12 cellular contexts compared by ENCODE assay signal in the genomic region with DNA sequence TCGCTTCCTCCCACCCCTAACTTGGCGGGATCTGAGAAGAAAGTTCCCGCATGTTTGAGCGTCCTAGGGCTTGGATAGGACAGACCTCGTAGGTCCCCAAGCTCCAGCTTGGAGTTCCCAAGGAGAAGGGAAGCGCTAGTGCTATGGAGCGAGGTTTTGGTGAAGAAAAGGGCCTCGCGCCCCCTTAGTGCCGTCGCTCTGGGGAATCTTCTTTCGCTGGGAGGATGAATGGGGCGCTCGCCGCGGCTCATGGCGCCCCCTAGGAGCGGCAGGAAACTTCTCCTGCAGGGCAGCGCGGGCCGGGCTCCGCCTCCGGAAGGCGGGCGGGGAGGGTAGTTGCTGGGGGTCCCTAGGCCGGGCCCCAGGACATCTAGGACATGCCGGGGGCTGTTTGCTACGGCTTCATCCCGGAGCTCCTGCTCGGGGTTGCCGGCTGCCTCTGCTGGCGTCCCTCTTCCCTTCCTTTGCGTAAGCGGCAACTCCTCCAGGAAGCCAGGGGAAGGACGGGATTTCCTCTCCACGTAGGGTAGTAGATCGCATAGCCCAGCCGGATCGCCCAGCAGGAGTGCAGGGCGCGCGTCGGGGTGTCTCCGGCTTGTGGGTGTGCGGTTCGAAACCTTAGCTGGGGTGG. TPM values are rescaled to one million over a fixed set of nuclear protein-coding genes. Genes with fewer than 3 reads are reported as not detected.
DNase-seq lines count a peak whose midpoint lies in the region; ATAC-seq and TF ChIP-seq lines count a peak whose summit lies in the region.
"Had no signal": no experiment of that assay in that cellular context is flagged by ENCODE, and none has a peak within 500 bp of the region (broad histone marks: within the 10 kb centered on the region; RNA-seq: fewer than 3 reads in every experiment).

No MANE protein-coding gene starts in this region.

- intact Hi-C loops in psoas muscle (cut with DNase I), result no loop called here

- H3K9me3 ChIP-seq in NT2/D1 (ENCODE audit: insufficient read depth, low read length), result no peaks in the 10 kb centered on the region
- H3K9me3 ChIP-seq in psoas muscle, result no peaks in the 10 kb centered on the region
- no peaks in the 10 kb centered on the region for H3K9me3 ChIP-seq in SJCRH30 (replicated peaks)

- ATAC-seq in foreskin keratinocyte (no peak), psoas muscle (peak in 1 of 4 donors; percentile 51), HG02870 (IDR thresholded peaks at IDR 0.05; ENCODE audit: unreplicated experiment) (no peak), GM18909 (IDR thresholded peaks at IDR 0.05; ENCODE audit: poor library complexity, unreplicated experiment) (no peak)

- peaks cover 4% of the 10 kb centered on the region for H3K4me1 ChIP-seq in NT2/D1 (ENCODE audit: insufficient read depth, insufficient read length)
- no peaks in the 10 kb centered on the region for H3K4me1 ChIP-seq in foreskin keratinocyte
- peaks cover 8% of the 10 kb centered on the region for H3K4me1 ChIP-seq in psoas muscle
- no peaks in the 10 kb centered on the region for H3K4me1 ChIP-seq in SJCRH30

- DNase-seq in EL (peak; percentile 42), NT2/D1 (ENCODE audit: low read depth, low spot score) (no peak), foreskin keratinocyte (no peak), psoas muscle (no peak), NCI-H2171 (lab: John Stamatoyannopoulos, UW) (no peak), SJCRH30 (no peak)
- DNase-seq: activated T-cell treated with anti-CD3 and anti-CD28 coated beads for 4 hours; dermis blood vessel endothelial cell; mammary epithelial cell; stimulated activated CD4-positive, alpha-beta T cell treated with anti-CD3 and anti-CD28 coated beads, Interleukin-12 subunit alpha, Interleukin-12 subunit beta, amount 100 ng/mL, for 4 hours had no signal

- H3K27me3 ChIP-seq in NT2/D1 (ENCODE audit: insufficient read depth, insufficient read length), result peaks cover 75% of the 10 kb centered on the region
- H3K27me3 ChIP-seq in foreskin keratinocyte, result peaks cover 87% of the 10 kb centered on the region
- H3K27me3 ChIP-seq in psoas muscle (ENCODE audit: insufficient read depth in 3 of 3, low read length in 2 of 3), result peaks cover 3 to 79% (median 36%) of the 10 kb centered on the region in 3 donors
- H3K27me3 ChIP-seq in SJCRH30, result no peaks in the 10 kb centered on the region

- WGBS in psoas muscle, 3 donors, result 1 to 3% (median 2%) methylated on average over 41 to 46 of the region's 46 CpGs

- H3K4me3 ChIP-seq in NT2/D1 (ENCODE audit: insufficient read length, low read depth) (peak overlapping the region; percentile 66), psoas muscle (peak overlapping the region; percentile 54), SJCRH30 (no peak overlapping the region)

- H3K9ac ChIP-seq in NT2/D1 (ENCODE audit: insufficient read length, low read depth), result peak overlapping the region; percentile 74

- H3K27ac ChIP-seq in foreskin keratinocyte (no peak overlapping the region), psoas muscle (no peak overlapping the region), SJCRH30 (no peak overlapping the region)

- TF ChIP-seq CTCF in foreskin keratinocyte (conservative IDR thresholded peaks at IDR 0.05), result peak; percentile 20
- TF ChIP-seq CTCF in psoas muscle (IDR thresholded peaks at IDR 0.05), result no peak

- no peaks in the 10 kb centered on the region for H3K36me3 ChIP-seq in NT2/D1 (ENCODE audit: insufficient read depth, insufficient read length, low read length)
- H3K36me3 ChIP-seq in psoas muscle (ENCODE audit: insufficient read depth in 1 of 2, low read depth in 1 of 2), result no peaks in the 10 kb centered on the region
- H3K36me3 ChIP-seq in SJCRH30, result no peaks in the 10 kb centered on the region

RNA-seq across cellular contexts. Expression of a gene that starts 11.9 kb away (rescaled TPM):
- total RNA-seq in foreskin keratinocyte, result not detected in 2 replicates
- not detected in 2 replicates for polyA plus RNA-seq in foreskin keratinocyte
- not detected for total RNA-seq in psoas muscle
- not detected for polyA plus RNA-seq in psoas muscle
- not detected in 2 replicates for total RNA-seq in SJCRH30 (2014; rRNA removed; shearing (Covaris generic))
- total RNA-seq: dermis blood vessel endothelial cell, mammary epithelial cell had no signal
- polyA plus RNA-seq: mammary epithelial cell had no signal
